Comparison of ENCODE assay signal across 9 cellular contexts in genomic region chr18:47283476-47283875, GRCh38. TPM values are rescaled to one million over a fixed set of nuclear protein-coding genes. Genes with fewer than 3 reads are reported as not detected.
DNase-seq lines count a peak whose midpoint lies in the region; ATAC-seq and TF ChIP-seq lines count a peak whose summit lies in the region.
"Had no signal": no experiment of that assay in that cellular context is flagged by ENCODE, and none has a peak within 500 bp of the region (broad histone marks: within the 10 kb centered on the region; RNA-seq: fewer than 3 reads in every experiment).

No MANE protein-coding gene starts in this region.

- H3K36me3 ChIP-seq in DND-41 (ENCODE audit: insufficient read depth, low read length): no peaks in the 10 kb centered on the region

- no peaks in the 10 kb centered on the region for H4K20me1 ChIP-seq in DND-41 (ENCODE audit: insufficient read depth, low read length)

- 0 out of 3 replicates have a peak, but pooled peaks have one; percentile 47 for ATAC-seq in DND-41 (ENCODE audit: insufficient read depth, low read depth)
- ATAC-seq in left lobe of liver: peak; percentile 61

- H3K9me3 Mint-ChIP-seq in CD14-positive monocyte: no peaks in the 10 kb centered on the region
- H3K9me3 Mint-ChIP-seq: activated CD4-positive, alpha-beta memory T cell treated with anti-CD3 and anti-CD28 coated beads for 36 hours had no signal

- no peaks in the 10 kb centered on the region for H3K79me2 ChIP-seq in DND-41 (ENCODE audit: insufficient read depth, low read length)

- H3K27me3 Mint-ChIP-seq in CD14-positive monocyte (ENCODE audit: low read depth in 3 of 3): peaks cover 0 to 4% (median 3%) of the 10 kb centered on the region in 3 donors

- no peak overlapping the region for H2AFZ ChIP-seq in DND-41 (ENCODE audit: low read depth, low read length)

- TF ChIP-seq CTCF in DND-41 (IDR thresholded peaks at IDR 0.05; ENCODE audit: borderline replicate concordance, extremely low read depth, low read length, poor library complexity, severe bottlenecking): peak; percentile 57
- peak in 28 of 56 donors; percentile 6 to 35 (median 19) for TF ChIP-seq CTCF in dorsolateral prefrontal cortex (IDR thresholded peaks at IDR 0.05 in 54 of 56, conservative IDR thresholded peaks at IDR 0.05 in 2 of 56; ENCODE audit: low read depth in 1 of 56, partially characterized antibody in 56 of 56)
- no peak for TF ChIP-seq CTCF in CD14-positive monocyte (IDR thresholded peaks at IDR 0.05)

- no peak overlapping the region for H3K9ac ChIP-seq in DND-41 (ENCODE audit: low read depth, low read length)

- H3K36me3 Mint-ChIP-seq in CD14-positive monocyte: no peaks in the 10 kb centered on the region
- H3K36me3 Mint-ChIP-seq: activated CD4-positive, alpha-beta memory T cell treated with anti-CD3 and anti-CD28 coated beads for 36 hours had no signal

- intact Hi-C loops in dorsolateral prefrontal cortex (cut with DNase I): no loop called here
- intact Hi-C loops in CD14-positive monocyte (cut with micrococcal nuclease): no loop called here

- DNase-seq in DND-41 (no peak), HuH-7 (ENCODE audit: low spot score) (peak; percentile 34), SW480 (ENCODE audit: low spot score) (peak; percentile 22), left lobe of liver (ENCODE audit: low spot score) (no peak), caudate nucleus (lab: John Stamatoyannopoulos, UW) (no peak), dorsolateral prefrontal cortex (no peak), CD14-positive monocyte (ENCODE audit: low spot score) (no peak), activated T-cell treated with anti-CD3 and anti-CD28 coated beads for 4 hours (no peak)
- DNase-seq: activated CD4-positive, alpha-beta memory T cell treated with anti-CD3 and anti-CD28 coated beads for 36 hours had no signal

- H3K4me3 ChIP-seq in DND-41 (ENCODE audit: low read depth in 1 of 2, low read length in 2 of 2): no peak overlapping the region
- H3K4me3 ChIP-seq in dorsolateral prefrontal cortex: no peak overlapping the region

- peaks cover 28% of the 10 kb centered on the region for H3K27me3 ChIP-seq in DND-41 (ENCODE audit: insufficient read depth, low read length, poor library complexity)
- H3K27me3 ChIP-seq in dorsolateral prefrontal cortex: peaks cover 0 to 31% (median 3%) of the 10 kb centered on the region in 45 donors

- H3K4me2 ChIP-seq in DND-41 (ENCODE audit: insufficient read depth, low read length): no peak overlapping the region

- H3K27ac Mint-ChIP-seq in CD14-positive monocyte: no peak overlapping the region
- H3K27ac Mint-ChIP-seq: activated CD4-positive, alpha-beta memory T cell treated with anti-CD3 and anti-CD28 coated beads for 36 hours had no signal

- no peaks in the 10 kb centered on the region for H3K4me1 Mint-ChIP-seq in CD14-positive monocyte

- H3K9me3 ChIP-seq in DND-41 (ENCODE audit: insufficient read depth, low read length, severe bottlenecking): no peaks in the 10 kb centered on the region

- H3K27ac ChIP-seq in DND-41 (ENCODE audit: low read length) (no peak overlapping the region), caudate nucleus (ENCODE audit: low read depth, low read length) (no peak overlapping the region), dorsolateral prefrontal cortex (no peak overlapping the region)

- no peaks in the 10 kb centered on the region for H3K4me1 ChIP-seq in DND-41 (ENCODE audit: insufficient read depth, low read length)

- no peak overlapping the region for H3K4me3 Mint-ChIP-seq in CD14-positive monocyte
- H3K4me3 Mint-ChIP-seq: activated CD4-positive, alpha-beta memory T cell treated with anti-CD3 and anti-CD28 coated beads for 36 hours had no signal

RNA-seq across cellular contexts. Expression of gene SKOR2, which starts 32.0 kb away (rescaled TPM):
- total RNA-seq in left lobe of liver: not detected
- total RNA-seq in dorsolateral prefrontal cortex: under 1 TPM in 1 of 120 experiments, not detected in 119; 0.52 TPM
- polyA plus RNA-seq in CD14-positive monocyte: not detected
- total RNA-seq: activated CD4-positive, alpha-beta memory T cell treated with anti-CD3 and anti-CD28 coated beads for 36 hours had no signal

Comparison
In these comparisons a context has a peak if more than half of its experiments do, and no peak if none do; other contexts are left out.
1. DNase-seq: peak in HuH-7 (single experiment) and SW480 (single experiment); none in DND-41 (single experiment), left lobe of liver (single experiment), caudate nucleus (0 of 61), dorsolateral prefrontal cortex (0 of 10), CD14-positive monocyte (single experiment) and activated T-cell treated with anti-CD3 and anti-CD28 coated beads for 4 hours (single experiment).